Comparison of ENCODE assay signal across 12 cellular contexts in genomic region chr22:35761037-35761436, GRCh38. TPM values are rescaled to one million over a fixed set of nuclear protein-coding genes. Genes with fewer than 3 reads are reported as not detected.
DNase-seq lines count a peak whose midpoint lies in the region; ATAC-seq, FAIRE-seq and TF ChIP-seq lines count a peak whose summit lies in the region.
"Had no signal": no experiment of that assay in that cellular context is flagged by ENCODE, and none has a peak within 500 bp of the region (broad histone marks: within the 10 kb centered on the region; RNA-seq: fewer than 3 reads in every experiment).

No MANE protein-coding gene starts in this region.

- H3K9ac ChIP-seq in Karpas-422 (ENCODE audit: low read length), result no peak overlapping the region
- H3K9ac ChIP-seq in K562 (ENCODE audit: insufficient read depth in 1 of 2, low read depth in 2 of 2, low read length in 2 of 2), result no peak overlapping the region
- no peak overlapping the region for H3K9ac ChIP-seq in kidney (ENCODE audit: low read length in 2 of 2)

- intact Hi-C loops in K562 (cut with micrococcal nuclease), result no loop called here
- intact Hi-C loops in kidney (cut with DNase I), result no loop called here

- H3K4me1 ChIP-seq in Karpas-422 (ENCODE audit: low read length) (peaks cover 19% of the 10 kb centered on the region), K562 (replicated peaks in 1 of 2; ENCODE audit: control insufficient read depth in 2 of 2, insufficient read depth in 2 of 2, low read length in 2 of 2) (no peaks in the 10 kb centered on the region), kidney (ENCODE audit: control insufficient read depth in 1 of 2, insufficient read depth in 1 of 2, low read depth in 1 of 2, low read length in 2 of 2) (no peaks in the 10 kb centered on the region)

- H3K4me3 ChIP-seq in Karpas-422 (ENCODE audit: low read length) (no peak overlapping the region), K562 (no peak overlapping the region), kidney (ENCODE audit: low read length in 2 of 2) (no peak overlapping the region)
- H3K4me3 ChIP-seq: lung had no signal

- CTCF ChIA-PET in K562 (lab: Yijun Ruan, JAX; ENCODE audit: low intra/inter-chr PET ratio), result interaction anchor here (0.7 to 1.1 kb wide), 2 partner anchors 11 to 160 kb away, joined by 3 read pairs; no protein-coding TSS in a partner anchor

- TF ChIP-seq POLR2A in K562 (conservative IDR thresholded peaks at IDR 0.05), result no peak

- POLR2A ChIA-PET in K562 (lab: Yijun Ruan, JAX), result no interaction called here

- H3K9me2 ChIP-seq in Karpas-422 (replicated peaks; ENCODE audit: insufficient read depth, low read length), result no peaks in the 10 kb centered on the region

- in situ Hi-C loops in K562 (cut with MboI), result no loop called here

- 100% methylated on average over 1 of the region's 1 CpG for WGBS in K562 (ENCODE audit: insufficient coverage, low coverage, missing lambda C conversion rate)

- no peaks in the 10 kb centered on the region for H3K9me1 ChIP-seq in K562 (ENCODE audit: control insufficient read depth, insufficient read depth, low read length)

- FAIRE-seq in K562 (lab: Jason Lieb, UNC), result no peak
- no peak for FAIRE-seq in kidney (lab: Jason Lieb, UNC)

- H2AFZ ChIP-seq in Karpas-422 (ENCODE audit: low read length) (no peak overlapping the region), K562 (ENCODE audit: low read depth, low read length) (no peak overlapping the region)

- H4K20me1 ChIP-seq in Karpas-422 (ENCODE audit: insufficient read depth, low read depth, low read length) (no peaks in the 10 kb centered on the region), K562 (replicated peaks; ENCODE audit: control insufficient read depth, insufficient read depth, low read length) (no peaks in the 10 kb centered on the region)

- H3K27me3 ChIP-seq in Karpas-422 (ENCODE audit: low read length), result no peaks in the 10 kb centered on the region
- no peaks in the 10 kb centered on the region for H3K27me3 ChIP-seq in K562 (ENCODE audit: control insufficient read depth in 2 of 2, insufficient read depth in 2 of 2, low read length in 2 of 2)

- TF ChIP-seq EP300 in K562 (IDR thresholded peaks at IDR 0.05; ENCODE audit: low read length), result no peak

- H3K9me3 ChIP-seq in Karpas-422 (ENCODE audit: low read length), result no peaks in the 10 kb centered on the region
- no peaks in the 10 kb centered on the region for H3K9me3 ChIP-seq in K562 (replicated peaks; ENCODE audit: control insufficient read depth, insufficient read depth, low read depth, low read length)
- no peaks in the 10 kb centered on the region for H3K9me3 ChIP-seq in kidney (ENCODE audit: control insufficient read depth in 1 of 2, low read length in 2 of 2)

- H3K27ac ChIP-seq in Karpas-422 (ENCODE audit: low read length) (no peak overlapping the region), K562 (ENCODE audit: extremely low read depth, low read depth, low read length) (no peak overlapping the region), kidney (ENCODE audit: low read depth in 2 of 2, low read length in 2 of 2) (no peak overlapping the region)

- TF ChIP-seq CTCF in K562 (IDR thresholded peaks at IDR 0.05 in 2 of 3, conservative IDR thresholded peaks at IDR 0.05 in 1 of 3; ENCODE audit: insufficient read depth in 2 of 3, low read depth in 1 of 3, low read length in 3 of 3) (peak in 2 of 3 experiments; percentile 25 to 38; a peak in 3 of 6 replicates), kidney (IDR thresholded peaks at IDR 0.05; ENCODE audit: borderline replicate concordance, extremely low read depth, insufficient read depth) (peak; percentile 29)

- DNase-seq in AG20443 (ENCODE audit: low spot score) (peak; percentile 21), Karpas-422 (peak; percentile 61), K562 (ENCODE audit: extremely low read depth in 1 of 4, low spot score in 3 of 4) (peak in 1 of 4 experiments; percentile 8), kidney (no peak), NCI-H1436 (lab: John Stamatoyannopoulos, UW) (no peak), inferior parietal cortex (ENCODE audit: extremely low spot score) (no peak), NCI-H510A (lab: John Stamatoyannopoulos, UW) (no peak)
- no peak for DNase-seq in activated CD8-positive, alpha-beta memory T cell treated with anti-CD3 and anti-CD28 coated beads, Interleukin-2, amount 50 U/mL, for 4 hours
- DNase-seq: activated CD4-positive, alpha-beta memory T cell treated with anti-CD3 and anti-CD28 coated beads, Interleukin-2, amount 10 ng/mL, durations not matched to agents 7 days and 5 days; NK-92 treated with Interleukin-12 subunit alpha and Interleukin-12 subunit beta, amount 100 ng/mL, for 24 hours had no signal

- H3K4me2 ChIP-seq in Karpas-422 (ENCODE audit: low read depth, low read length, poor library complexity, severe bottlenecking) (no peak overlapping the region), K562 (ENCODE audit: insufficient read depth, low read length) (no peak overlapping the region)

- H3K79me2 ChIP-seq in Karpas-422 (ENCODE audit: low read length), result no peaks in the 10 kb centered on the region
- H3K79me2 ChIP-seq in K562 (ENCODE audit: control insufficient read depth, insufficient read depth, low read length), result no peaks in the 10 kb centered on the region

- peak in 1 of 2 experiments; percentile 26; a peak in 1 of 4 replicates for TF ChIP-seq RAD21 in K562 (CRISPR knock-in tag; conservative IDR thresholded peaks at IDR 0.05 in 1 of 2, IDR thresholded peaks at IDR 0.05 in 1 of 2)

- H3K36me3 ChIP-seq in Karpas-422 (ENCODE audit: insufficient read depth, low read length) (no peaks in the 10 kb centered on the region), K562 (ENCODE audit: control insufficient read depth, insufficient read depth, low read length) (peaks cover 2% of the 10 kb centered on the region; the same call in 2 of the 3 replicates), kidney (ENCODE audit: control insufficient read depth in 1 of 2, insufficient read depth in 2 of 2, low read length in 2 of 2) (peaks cover 5 to 12% of the 10 kb centered on the region in 2 donors)

- ATAC-seq in K562, result no peak

- BruUV-seq in K562 (replicated peaks; lab: Mats Ljungman, UMichigan), result no TSS peak

TF ChIP-seq in K562, 482 proteins besides CTCF, POLR2A, EP300 and RAD21:
- TF ChIP-seq ZNF121 (CRISPR knock-in tag; conservative IDR thresholded peaks at IDR 0.05) (no peak), TAF1 (IDR thresholded peaks at IDR 0.05; ENCODE audit: control insufficient read depth, extremely low read depth, insufficient read depth, low read length, severe bottlenecking) (no peak), ESRRA (IDR thresholded peaks at IDR 0.05; ENCODE audit: borderline replicate concordance, low read depth) (no peak)

RNA-seq across cellular contexts. Expression of gene APOL5, which starts 43.4 kb away (rescaled TPM):
- total RNA-seq in Karpas-422 (2014; rRNA removed; shearing (Covaris generic); ENCODE audit: low replicate concordance), result not detected in 2 replicates
- total RNA-seq in K562 (2011; cell fraction: chromatin; rRNA removed; ENCODE audit: low replicate concordance), result not detected in 2 replicates
- not detected in 2 replicates for total RNA-seq in K562 (2011; cell fraction: nucleolus; rRNA removed)
- not detected in 2 replicates for total RNA-seq in K562 (2011; cell fraction: nucleoplasm; rRNA removed)
- total RNA-seq in K562 (2014; rRNA removed), result not detected in 2 replicates
- total RNA-seq in K562 (2014; rRNA removed; fragmentation: Illumina TruSeq; extraction: Trizol), result not detected in 2 replicates
- not detected in 2 replicates for total RNA-seq in K562 (2015; rRNA removed; fragmentation: Illumina TruSeq; extraction: Trizol)
- not detected in 2 replicates for total RNA-seq in K562 (2021)
- not detected in 2 replicates for polyA plus RNA-seq in K562 (2011; rRNA removed)
- polyA plus RNA-seq in K562 (2011; cell fraction: cytosol; rRNA removed), result not detected in 2 replicates
- polyA plus RNA-seq in K562 (2011; cell fraction: nucleus; rRNA removed), result not detected in 2 replicates
- not detected in 2 replicates for polyA plus RNA-seq in K562 (2012)
- not detected in 2 replicates for polyA plus RNA-seq in K562 (2014; fragmentation: Illumina TruSeq; extraction: Trizol)
- polyA plus RNA-seq in K562 (2014; fragmentation: Nextera tagmentation; extraction: Ambion mirVana), result not detected
- not detected in 2 replicates for polyA plus RNA-seq in K562 (2014; rRNA removed)
- polyA minus RNA-seq in K562 (2011; rRNA and poly(A)+ RNA removed), result not detected in 2 replicates
- polyA minus RNA-seq in K562 (2011; cell fraction: cytosol; rRNA and poly(A)+ RNA removed), result not detected in 2 replicates
- polyA minus RNA-seq in K562 (2011; cell fraction: nucleus; rRNA and poly(A)+ RNA removed), result not detected in 2 replicates
- not detected for total RNA-seq in kidney
- polyA plus RNA-seq in kidney (ENCODE audit: insufficient read depth, low read depth, low replicate concordance), result not detected
- total RNA-seq: activated CD4-positive, alpha-beta memory T cell treated with anti-CD3 and anti-CD28 coated beads, Interleukin-2, amount 10 ng/mL, durations not matched to agents 7 days and 5 days; lung; subcutaneous adipose tissue had no signal
- polyA plus RNA-seq: lung had no signal

Comparison
In these comparisons a context has a peak if more than half of its experiments do, and no peak if none do; other contexts are left out.
1. DNase-seq: peak in AG20443 (single experiment) and Karpas-422 (single experiment); none in kidney (single experiment), NCI-H1436 (single experiment), inferior parietal cortex (single experiment), activated CD8-positive, alpha-beta memory T cell treated with anti-CD3 and anti-CD28 coated beads, Interleukin-2, amount 50 U/mL, for 4 hours (single experiment) and NCI-H510A (single experiment).